Comparison of ENCODE assay signal across 21 cellular contexts in genomic region chr19:46320559-46320958, GRCh38. TPM values are rescaled to one million over a fixed set of nuclear protein-coding genes. Genes with fewer than 3 reads are reported as not detected.
"Had no signal": no experiment of that assay in that cellular context is flagged by ENCODE, and none has a peak within 500 bp of the region (broad histone marks: within the 10 kb centered on the region; RNA-seq: fewer than 3 reads in every experiment).

No MANE protein-coding gene starts in this region.

- H3K4me1 ChIP-seq: colonic mucosa, gastrocnemius medialis, psoas muscle, spleen had no signal

- H3K36me3 ChIP-seq: colonic mucosa, right lobe of liver had no signal

- FAIRE-seq: kidney, urothelium cell line had no signal

- H3K9me3 ChIP-seq: colonic mucosa, gastrocnemius medialis, psoas muscle, right lobe of liver had no signal

- H3K4me3 ChIP-seq: colonic mucosa, gastrocnemius medialis, lung, psoas muscle, right lobe of liver, spleen had no signal

- ATAC-seq: gastrocnemius medialis, left cardiac atrium, psoas muscle had no signal

- H3K27ac ChIP-seq: colonic mucosa, gastrocnemius medialis, psoas muscle, right lobe of liver, spleen had no signal

- H3K27me3 ChIP-seq: colonic mucosa, gastrocnemius medialis, right lobe of liver, spleen had no signal

- DNase-seq: colonic mucosa; effector CD4-positive, alpha-beta T cell; endodermal cell; gastrocnemius medialis; glutamatergic neuron; kidney; left cardiac atrium; left ventricle myocardium superior; mesenchymal stem cell; midbrain; psoas muscle; retina; right lobe of liver; spleen; stimulated activated CD4-positive, alpha-beta T cell treated with anti-CD3 and anti-CD28 coated beads, Interleukin-15, amount 100 ng/mL, for 24 hours; stimulated activated CD4-positive, alpha-beta T cell treated with anti-CD3 and anti-CD28 coated beads, Interleukin-1b, Interleukin-23, amount 100 ng/mL, for 48 hours; stimulated activated CD4-positive, alpha-beta T cell treated with anti-CD3 and anti-CD28 coated beads, Interleukin-4, amount 100 ng/mL, for 4 hours; stimulated activated naive CD4-positive, alpha-beta T cell had no signal

RNA-seq across cellular contexts. Expression of gene HIF3A, which starts 23.7 kb away (rescaled TPM):
- total RNA-seq: natural killer cell treated with Interleukin-12 subunit alpha and Interleukin-12 subunit beta and Interleukin-15 and Interleukin-18, amount 100 ng/mL, for 72 hours had no signal
